7 cellular contexts compared by ENCODE assay signal in genomic region chr4:40550900-40551546, GRCh38.
DNase-seq lines count a peak whose midpoint lies in the region; ATAC-seq and TF ChIP-seq lines count a peak whose summit lies in the region.

No MANE protein-coding gene starts in this region.

- H3K27me3 ChIP-seq in PC-3 (ENCODE audit: low read length), result no peaks in the 10 kb centered on the region

- H3K9me2 ChIP-seq in PC-3 (replicated peaks; ENCODE audit: low read length), result no peaks in the 10 kb centered on the region

- no peaks in the 10 kb centered on the region; the same call in 1 of the 2 replicates for H3K36me3 ChIP-seq in PC-3 (ENCODE audit: low read depth, low read length)

- no peaks in the 10 kb centered on the region for H3K79me2 ChIP-seq in PC-3 (ENCODE audit: low read length)

- peak overlapping the region; percentile 35; the same call in 1 of the 2 replicates for H3K9ac ChIP-seq in PC-3 (ENCODE audit: low read length)

- no TSS peak for BruUV-seq in PC-3 (replicated peaks; lab: Mats Ljungman, UMichigan)

- no peaks in the 10 kb centered on the region for H3K9me3 Mint-ChIP-seq in mesothelial cell of epicardium

- peak overlapping the region; percentile 96 for H3K27ac Mint-ChIP-seq in mesothelial cell of epicardium

- peaks cover 21% of the 10 kb centered on the region for H3K4me1 ChIP-seq in PC-3 (ENCODE audit: insufficient read depth, low read length)

- H3F3A ChIP-seq in PC-3 (ENCODE audit: low read length, unreplicated experiment), result no peaks in the 10 kb centered on the region

- peaks cover 9% of the 10 kb centered on the region for H3K36me3 Mint-ChIP-seq in mesothelial cell of epicardium

- no peaks in the 10 kb centered on the region for H4K20me1 ChIP-seq in PC-3 (ENCODE audit: low read length)

- peak; percentile 59 for TF ChIP-seq CTCF in PC-3 (conservative IDR thresholded peaks at IDR 0.05; ENCODE audit: low read depth, low read length)
- peak; percentile 59 for TF ChIP-seq CTCF in choroid plexus epithelial cell (conservative IDR thresholded peaks at IDR 0.05; ENCODE audit: low read depth, low read length)
- TF ChIP-seq CTCF in mesothelial cell of epicardium (IDR thresholded peaks at IDR 0.05; ENCODE audit: unreplicated experiment), result no peak

- H3K4me3 ChIP-seq in PC-3 (ENCODE audit: low read length) (peak overlapping the region; percentile 35; the same call in 1 of the 2 replicates), choroid plexus epithelial cell (ENCODE audit: low read depth, low read length) (peak overlapping the region; percentile 44)

- peak overlapping the region; percentile 56 for H3K4me3 Mint-ChIP-seq in mesothelial cell of epicardium

- peaks cover 21% of the 10 kb centered on the region for H3K4me1 Mint-ChIP-seq in mesothelial cell of epicardium

- intact Hi-C loops in PC-3 (cut with micrococcal nuclease), result loop anchor here (1.0 to 5.0 kb wide), 2 partner anchors 78 to 166 kb away; partner anchors contain the start of gene RBM47

- DNase-seq in EL, result peak; percentile 38
- DNase-seq in PC-3, result peak; percentile 53
- DNase-seq in choroid plexus epithelial cell (ENCODE audit: low read depth), result peak; percentile 72
- no peak for DNase-seq in mesothelial cell of epicardium (ENCODE audit: low spot score in 2 of 2, unreplicated experiment in 2 of 2)
- DNase-seq in cerebellum (ENCODE audit: low spot score), result no peak

- peak overlapping the region; percentile 66 for H3K4me2 ChIP-seq in PC-3 (ENCODE audit: low read length)

- no peaks in the 10 kb centered on the region for H3K9me3 ChIP-seq in PC-3 (ENCODE audit: low read length)

- no peaks in the 10 kb centered on the region for H3K27me3 Mint-ChIP-seq in mesothelial cell of epicardium (ENCODE audit: low read depth)

- H3K27ac ChIP-seq in PC-3 (ENCODE audit: low read length), result peak overlapping the region; percentile 56

- POLR2A ChIA-PET in PC-3 (lab: Charles Lee; ENCODE audit: unreplicated experiment), result no interaction called here

- CTCF ChIA-PET in PC-3 (lab: Charles Lee), result interaction anchor here (0.6 kb wide), 2 partner anchors 105 to 132 kb away, joined by 3 read pairs; no protein-coding TSS in a partner anchor

- H2AFZ ChIP-seq in PC-3 (ENCODE audit: low read length), result 0 out of 2 replicates have a peak overlapping the region, but pooled peaks have one; percentile 20

- ATAC-seq in GM19372 (IDR thresholded peaks at IDR 0.05; ENCODE audit: low read depth, unreplicated experiment) (peak; percentile 83), HG03432 (IDR thresholded peaks at IDR 0.05; ENCODE audit: unreplicated experiment) (peak; percentile 72), PC-3 (peak; percentile 60)

Comparison
In these comparisons a context has a peak if more than half of its experiments do, and no peak if none do; other contexts are left out.
1. DNase-seq: peak in EL (single experiment), PC-3 (single experiment) and choroid plexus epithelial cell (single experiment); none in mesothelial cell of epicardium (0 of 2) and cerebellum (single experiment).
2. Peak in every context shown above with its lines, with median percentiles within 50 percentile points of each other: ATAC-seq.